Comparison of ENCODE assay signal across 1 cellular context in the genomic region with DNA sequence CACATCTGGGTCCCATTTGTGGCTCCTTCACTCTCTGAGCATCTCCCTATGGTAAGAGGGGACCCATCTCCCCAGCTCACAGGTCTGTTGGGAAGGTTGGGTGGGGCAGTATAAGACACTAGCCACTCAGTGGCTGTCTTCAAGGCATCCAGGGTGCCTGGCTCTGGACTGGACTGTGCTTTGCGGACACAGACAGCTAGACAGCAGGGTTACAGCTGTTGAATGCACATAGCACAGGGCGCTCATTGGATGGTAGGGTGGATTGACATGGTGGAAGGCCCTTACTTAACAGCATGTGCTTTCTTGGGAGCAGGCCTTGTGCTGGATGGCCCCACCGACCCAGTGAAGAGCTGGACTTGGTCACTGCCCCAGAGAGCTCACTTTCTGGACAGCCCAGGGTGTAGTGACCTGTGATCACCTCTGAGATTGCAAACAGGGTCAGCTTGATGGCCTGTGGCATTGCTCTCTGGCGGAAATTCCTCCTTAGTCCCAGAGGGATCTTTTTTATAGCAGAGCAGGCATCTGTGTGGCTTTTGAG.
TF ChIP-seq lines count a peak whose summit lies in the region.

No MANE protein-coding gene starts in this region.

TF ChIP-seq in GM12878, 131 proteins besides CTCF, POLR2A, EP300 and RAD21:
- TF ChIP-seq MTA2 (IDR thresholded peaks at IDR 0.05; ENCODE audit: low read depth) (no peak), HDAC6 (IDR thresholded peaks at IDR 0.05; ENCODE audit: unreplicated experiment) (no peak), HCFC1 (IDR thresholded peaks at IDR 0.05; ENCODE audit: low read length) (no peak), TCF3 (IDR thresholded peaks at IDR 0.05; ENCODE audit: borderline replicate concordance, insufficient read depth, low read depth, low read length) (no peak), HDAC2 (IDR thresholded peaks at IDR 0.05) (no peak), SP1 (IDR thresholded peaks at IDR 0.05; ENCODE audit: low read depth, low read length) (no peak), CHD1 (IDR thresholded peaks at IDR 0.05; ENCODE audit: low read depth, low read length) (no peak), SUZ12 (IDR thresholded peaks at IDR 0.05; ENCODE audit: unreplicated experiment) (no peak)
- TF ChIP-seq, protein P1, sequence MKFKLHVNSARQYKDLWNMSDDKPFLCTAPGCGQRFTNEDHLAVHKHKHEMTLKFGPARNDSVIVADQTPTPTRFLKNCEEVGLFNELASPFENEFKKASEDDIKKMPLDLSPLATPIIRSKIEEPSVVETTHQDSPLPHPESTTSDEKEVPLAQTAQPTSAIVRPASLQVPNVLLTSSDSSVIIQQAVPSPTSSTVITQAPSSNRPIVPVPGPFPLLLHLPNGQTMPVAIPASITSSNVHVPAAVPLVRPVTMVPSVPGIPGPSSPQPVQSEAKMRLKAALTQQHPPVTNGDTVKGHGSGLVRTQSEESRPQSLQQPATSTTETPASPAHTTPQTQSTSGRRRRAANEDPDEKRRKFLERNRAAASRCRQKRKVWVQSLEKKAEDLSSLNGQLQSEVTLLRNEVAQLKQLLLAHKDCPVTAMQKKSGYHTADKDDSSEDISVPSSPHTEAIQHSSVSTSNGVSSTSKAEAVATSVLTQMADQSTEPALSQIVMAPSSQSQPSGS (IDR thresholded peaks at IDR 0.05; ENCODE audit: low read length), result no peak
- TF ChIP-seq, protein P2, sequence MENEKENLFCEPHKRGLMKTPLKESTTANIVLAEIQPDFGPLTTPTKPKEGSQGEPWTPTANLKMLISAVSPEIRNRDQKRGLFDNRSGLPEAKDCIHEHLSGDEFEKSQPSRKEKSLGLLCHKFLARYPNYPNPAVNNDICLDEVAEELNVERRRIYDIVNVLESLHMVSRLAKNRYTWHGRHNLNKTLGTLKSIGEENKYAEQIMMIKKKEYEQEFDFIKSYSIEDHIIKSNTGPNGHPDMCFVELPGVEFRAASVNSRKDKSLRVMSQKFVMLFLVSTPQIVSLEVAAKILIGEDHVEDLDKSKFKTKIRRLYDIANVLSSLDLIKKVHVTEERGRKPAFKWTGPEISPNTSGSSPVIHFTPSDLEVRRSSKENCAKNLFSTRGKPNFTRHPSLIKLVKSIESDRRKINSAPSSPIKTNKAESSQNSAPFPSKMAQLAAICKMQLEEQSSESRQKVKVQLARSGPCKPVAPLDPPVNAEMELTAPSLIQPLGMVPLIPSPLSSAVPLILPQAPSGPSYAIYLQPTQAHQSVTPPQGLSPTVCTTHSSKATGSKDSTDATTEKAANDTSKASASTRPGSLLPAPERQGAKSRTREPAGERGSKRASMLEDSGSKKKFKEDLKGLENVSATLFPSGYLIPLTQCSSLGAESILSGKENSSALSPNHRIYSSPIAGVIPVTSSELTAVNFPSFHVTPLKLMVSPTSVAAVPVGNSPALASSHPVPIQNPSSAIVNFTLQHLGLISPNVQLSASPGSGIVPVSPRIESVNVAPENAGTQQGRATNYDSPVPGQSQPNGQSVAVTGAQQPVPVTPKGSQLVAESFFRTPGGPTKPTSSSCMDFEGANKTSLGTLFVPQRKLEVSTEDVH (IDR thresholded peaks at IDR 0.05; ENCODE audit: low read depth, partially characterized antibody), result no peak
- TF ChIP-seq, protein P3, sequence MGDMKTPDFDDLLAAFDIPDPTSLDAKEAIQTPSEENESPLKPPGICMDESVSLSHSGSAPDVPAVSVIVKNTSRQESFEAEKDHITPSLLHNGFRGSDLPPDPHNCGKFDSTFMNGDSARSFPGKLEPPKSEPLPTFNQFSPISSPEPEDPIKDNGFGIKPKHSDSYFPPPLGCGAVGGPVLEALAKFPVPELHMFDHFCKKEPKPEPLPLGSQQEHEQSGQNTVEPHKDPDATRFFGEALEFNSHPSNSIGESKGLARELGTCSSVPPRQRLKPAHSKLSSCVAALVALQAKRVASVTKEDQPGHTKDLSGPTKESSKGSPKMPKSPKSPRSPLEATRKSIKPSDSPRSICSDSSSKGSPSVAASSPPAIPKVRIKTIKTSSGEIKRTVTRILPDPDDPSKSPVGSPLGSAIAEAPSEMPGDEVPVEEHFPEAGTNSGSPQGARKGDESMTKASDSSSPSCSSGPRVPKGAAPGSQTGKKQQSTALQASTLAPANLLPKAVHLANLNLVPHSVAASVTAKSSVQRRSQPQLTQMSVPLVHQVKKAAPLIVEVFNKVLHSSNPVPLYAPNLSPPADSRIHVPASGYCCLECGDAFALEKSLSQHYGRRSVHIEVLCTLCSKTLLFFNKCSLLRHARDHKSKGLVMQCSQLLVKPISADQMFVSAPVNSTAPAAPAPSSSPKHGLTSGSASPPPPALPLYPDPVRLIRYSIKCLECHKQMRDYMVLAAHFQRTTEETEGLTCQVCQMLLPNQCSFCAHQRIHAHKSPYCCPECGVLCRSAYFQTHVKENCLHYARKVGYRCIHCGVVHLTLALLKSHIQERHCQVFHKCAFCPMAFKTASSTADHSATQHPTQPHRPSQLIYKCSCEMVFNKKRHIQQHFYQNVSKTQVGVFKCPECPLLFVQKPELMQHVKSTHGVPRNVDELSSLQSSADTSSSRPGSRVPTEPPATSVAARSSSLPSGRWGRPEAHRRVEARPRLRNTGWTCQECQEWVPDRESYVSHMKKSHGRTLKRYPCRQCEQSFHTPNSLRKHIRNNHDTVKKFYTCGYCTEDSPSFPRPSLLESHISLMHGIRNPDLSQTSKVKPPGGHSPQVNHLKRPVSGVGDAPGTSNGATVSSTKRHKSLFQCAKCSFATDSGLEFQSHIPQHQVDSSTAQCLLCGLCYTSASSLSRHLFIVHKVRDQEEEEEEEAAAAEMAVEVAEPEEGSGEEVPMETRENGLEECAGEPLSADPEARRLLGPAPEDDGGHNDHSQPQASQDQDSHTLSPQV (IDR thresholded peaks at IDR 0.05), result no peak
- TF ChIP-seq, protein P4, sequence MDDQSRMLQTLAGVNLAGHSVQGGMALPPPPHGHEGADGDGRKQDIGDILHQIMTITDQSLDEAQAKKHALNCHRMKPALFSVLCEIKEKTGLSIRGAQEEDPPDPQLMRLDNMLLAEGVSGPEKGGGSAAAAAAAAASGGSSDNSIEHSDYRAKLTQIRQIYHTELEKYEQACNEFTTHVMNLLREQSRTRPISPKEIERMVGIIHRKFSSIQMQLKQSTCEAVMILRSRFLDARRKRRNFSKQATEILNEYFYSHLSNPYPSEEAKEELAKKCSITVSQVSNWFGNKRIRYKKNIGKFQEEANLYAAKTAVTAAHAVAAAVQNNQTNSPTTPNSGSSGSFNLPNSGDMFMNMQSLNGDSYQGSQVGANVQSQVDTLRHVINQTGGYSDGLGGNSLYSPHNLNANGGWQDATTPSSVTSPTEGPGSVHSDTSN (IDR thresholded peaks at IDR 0.05; ENCODE audit: insufficient replicate concordance, low read depth, low read length), result no peak
- TF ChIP-seq, protein P5, sequence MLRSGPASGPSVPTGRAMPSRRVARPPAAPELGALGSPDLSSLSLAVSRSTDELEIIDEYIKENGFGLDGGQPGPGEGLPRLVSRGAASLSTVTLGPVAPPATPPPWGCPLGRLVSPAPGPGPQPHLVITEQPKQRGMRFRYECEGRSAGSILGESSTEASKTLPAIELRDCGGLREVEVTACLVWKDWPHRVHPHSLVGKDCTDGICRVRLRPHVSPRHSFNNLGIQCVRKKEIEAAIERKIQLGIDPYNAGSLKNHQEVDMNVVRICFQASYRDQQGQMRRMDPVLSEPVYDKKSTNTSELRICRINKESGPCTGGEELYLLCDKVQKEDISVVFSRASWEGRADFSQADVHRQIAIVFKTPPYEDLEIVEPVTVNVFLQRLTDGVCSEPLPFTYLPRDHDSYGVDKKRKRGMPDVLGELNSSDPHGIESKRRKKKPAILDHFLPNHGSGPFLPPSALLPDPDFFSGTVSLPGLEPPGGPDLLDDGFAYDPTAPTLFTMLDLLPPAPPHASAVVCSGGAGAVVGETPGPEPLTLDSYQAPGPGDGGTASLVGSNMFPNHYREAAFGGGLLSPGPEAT (IDR thresholded peaks at IDR 0.05; ENCODE audit: low read depth), result no peak
